2 cellular contexts compared by ENCODE assay signal in the genomic region with DNA sequence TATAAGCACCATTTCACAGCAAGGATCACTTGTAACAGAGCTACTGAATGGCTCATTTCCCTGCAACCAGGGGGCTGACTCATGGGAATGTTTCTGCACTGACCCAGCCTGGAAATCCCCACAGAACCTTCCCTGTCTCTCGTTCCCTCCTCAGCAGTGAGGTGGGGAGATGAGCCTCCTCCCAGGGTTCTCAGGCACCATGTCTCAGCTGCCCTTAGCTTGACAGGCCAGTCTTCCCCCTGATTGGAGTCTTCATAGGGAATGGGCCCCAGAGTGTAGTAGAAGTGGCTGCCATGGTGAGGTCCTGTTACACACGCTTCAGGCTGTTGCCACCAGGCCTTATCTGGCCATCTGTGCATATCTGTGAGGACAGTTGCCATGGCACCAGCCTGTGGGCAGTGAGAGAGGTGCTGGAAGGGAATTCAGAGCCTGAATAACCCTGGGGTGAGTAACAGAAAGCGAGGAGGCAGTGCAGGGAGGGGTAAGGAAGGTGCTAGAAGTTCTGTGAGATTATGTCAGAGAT.
TF ChIP-seq lines count a peak whose summit lies in the region.

No MANE protein-coding gene starts in this region.

TF ChIP-seq in HEK293, 187 proteins besides CTCF, POLR2A, EP300 and RAD21 (continued from another document and continues in another):
- TF ChIP-seq, protein P1, sequence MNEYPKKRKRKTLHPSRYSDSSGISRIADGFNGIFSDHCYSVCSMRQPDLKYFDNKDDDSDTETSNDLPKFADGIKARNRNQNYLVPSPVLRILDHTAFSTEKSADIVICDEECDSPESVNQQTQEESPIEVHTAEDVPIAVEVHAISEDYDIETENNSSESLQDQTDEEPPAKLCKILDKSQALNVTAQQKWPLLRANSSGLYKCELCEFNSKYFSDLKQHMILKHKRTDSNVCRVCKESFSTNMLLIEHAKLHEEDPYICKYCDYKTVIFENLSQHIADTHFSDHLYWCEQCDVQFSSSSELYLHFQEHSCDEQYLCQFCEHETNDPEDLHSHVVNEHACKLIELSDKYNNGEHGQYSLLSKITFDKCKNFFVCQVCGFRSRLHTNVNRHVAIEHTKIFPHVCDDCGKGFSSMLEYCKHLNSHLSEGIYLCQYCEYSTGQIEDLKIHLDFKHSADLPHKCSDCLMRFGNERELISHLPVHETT (tag by site-specific recombination; IDR thresholded peaks at IDR 0.05), result no peak
- TF ChIP-seq ZNF335 (tag by site-specific recombination; conservative IDR thresholded peaks at IDR 0.05) (peak; percentile 10; the same call in 1 of the 2 replicates), ZBTB48 (tag by site-specific recombination; IDR thresholded peaks at IDR 0.05) (peak; percentile 44; the same call in 1 of the 2 replicates), ZNF10 (tag by site-specific recombination; IDR thresholded peaks at IDR 0.05) (no peak), ZNF623 (tag by site-specific recombination; IDR thresholded peaks at IDR 0.05) (no peak), ZFP3 (tag by site-specific recombination; IDR thresholded peaks at IDR 0.05; ENCODE audit: low read depth) (no peak), SCRT2 (tag by site-specific recombination; IDR thresholded peaks at IDR 0.05) (0 out of 2 replicates have a peak, but pooled peaks have one; percentile 18), ZNF23 (tag by site-specific recombination; IDR thresholded peaks at IDR 0.05; ENCODE audit: borderline replicate concordance) (no peak), ZNF548 (tag by site-specific recombination; IDR thresholded peaks at IDR 0.05) (no peak), KLF9 (tag by site-specific recombination; IDR thresholded peaks at IDR 0.05; ENCODE audit: low read depth) (no peak), ZBTB1 (tag by site-specific recombination; IDR thresholded peaks at IDR 0.05) (no peak), MYNN (tag by site-specific recombination; IDR thresholded peaks at IDR 0.05; ENCODE audit: borderline replicate concordance) (no peak), ZSCAN30 (tag by site-specific recombination; IDR thresholded peaks at IDR 0.05) (no peak), ZNF366 (tag by site-specific recombination; conservative IDR thresholded peaks at IDR 0.05) (no peak), ZNF133 (tag by site-specific recombination; IDR thresholded peaks at IDR 0.05) (0 out of 2 replicates have a peak, but pooled peaks have one; percentile 13), GLIS2 (tag by site-specific recombination; IDR thresholded peaks at IDR 0.05) (no peak), ZFP37 (tag by site-specific recombination; IDR thresholded peaks at IDR 0.05) (no peak)
- TF ChIP-seq, protein P2, sequence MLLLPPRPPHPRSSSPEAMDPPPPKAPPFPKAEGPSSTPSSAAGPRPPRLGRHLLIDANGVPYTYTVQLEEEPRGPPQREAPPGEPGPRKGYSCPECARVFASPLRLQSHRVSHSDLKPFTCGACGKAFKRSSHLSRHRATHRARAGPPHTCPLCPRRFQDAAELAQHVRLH (tag by site-specific recombination; IDR thresholded peaks at IDR 0.05), result no peak
- TF ChIP-seq, protein P3, sequence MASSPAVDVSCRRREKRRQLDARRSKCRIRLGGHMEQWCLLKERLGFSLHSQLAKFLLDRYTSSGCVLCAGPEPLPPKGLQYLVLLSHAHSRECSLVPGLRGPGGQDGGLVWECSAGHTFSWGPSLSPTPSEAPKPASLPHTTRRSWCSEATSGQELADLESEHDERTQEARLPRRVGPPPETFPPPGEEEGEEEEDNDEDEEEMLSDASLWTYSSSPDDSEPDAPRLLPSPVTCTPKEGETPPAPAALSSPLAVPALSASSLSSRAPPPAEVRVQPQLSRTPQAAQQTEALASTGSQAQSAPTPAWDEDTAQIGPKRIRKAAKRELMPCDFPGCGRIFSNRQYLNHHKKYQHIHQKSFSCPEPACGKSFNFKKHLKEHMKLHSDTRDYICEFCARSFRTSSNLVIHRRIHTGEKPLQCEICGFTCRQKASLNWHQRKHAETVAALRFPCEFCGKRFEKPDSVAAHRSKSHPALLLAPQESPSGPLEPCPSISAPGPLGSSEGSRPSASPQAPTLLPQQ (tag by site-specific recombination; IDR thresholded peaks at IDR 0.05), result no peak
- TF ChIP-seq, protein P4, sequence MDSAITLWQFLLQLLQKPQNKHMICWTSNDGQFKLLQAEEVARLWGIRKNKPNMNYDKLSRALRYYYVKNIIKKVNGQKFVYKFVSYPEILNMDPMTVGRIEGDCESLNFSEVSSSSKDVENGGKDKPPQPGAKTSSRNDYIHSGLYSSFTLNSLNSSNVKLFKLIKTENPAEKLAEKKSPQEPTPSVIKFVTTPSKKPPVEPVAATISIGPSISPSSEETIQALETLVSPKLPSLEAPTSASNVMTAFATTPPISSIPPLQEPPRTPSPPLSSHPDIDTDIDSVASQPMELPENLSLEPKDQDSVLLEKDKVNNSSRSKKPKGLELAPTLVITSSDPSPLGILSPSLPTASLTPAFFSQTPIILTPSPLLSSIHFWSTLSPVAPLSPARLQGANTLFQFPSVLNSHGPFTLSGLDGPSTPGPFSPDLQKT (IDR thresholded peaks at IDR 0.05; ENCODE audit: borderline replicate concordance, low read depth, low read length), result no peak
- TF ChIP-seq, protein P5, sequence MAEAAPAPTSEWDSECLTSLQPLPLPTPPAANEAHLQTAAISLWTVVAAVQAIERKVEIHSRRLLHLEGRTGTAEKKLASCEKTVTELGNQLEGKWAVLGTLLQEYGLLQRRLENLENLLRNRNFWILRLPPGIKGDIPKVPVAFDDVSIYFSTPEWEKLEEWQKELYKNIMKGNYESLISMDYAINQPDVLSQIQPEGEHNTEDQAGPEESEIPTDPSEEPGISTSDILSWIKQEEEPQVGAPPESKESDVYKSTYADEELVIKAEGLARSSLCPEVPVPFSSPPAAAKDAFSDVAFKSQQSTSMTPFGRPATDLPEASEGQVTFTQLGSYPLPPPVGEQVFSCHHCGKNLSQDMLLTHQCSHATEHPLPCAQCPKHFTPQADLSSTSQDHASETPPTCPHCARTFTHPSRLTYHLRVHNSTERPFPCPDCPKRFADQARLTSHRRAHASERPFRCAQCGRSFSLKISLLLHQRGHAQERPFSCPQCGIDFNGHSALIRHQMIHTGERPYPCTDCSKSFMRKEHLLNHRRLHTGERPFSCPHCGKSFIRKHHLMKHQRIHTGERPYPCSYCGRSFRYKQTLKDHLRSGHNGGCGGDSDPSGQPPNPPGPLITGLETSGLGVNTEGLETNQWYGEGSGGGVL (tag by site-specific recombination; IDR thresholded peaks at IDR 0.05), result peak; percentile 51; the same call in 1 of the 2 replicates
- TF ChIP-seq, protein P6, sequence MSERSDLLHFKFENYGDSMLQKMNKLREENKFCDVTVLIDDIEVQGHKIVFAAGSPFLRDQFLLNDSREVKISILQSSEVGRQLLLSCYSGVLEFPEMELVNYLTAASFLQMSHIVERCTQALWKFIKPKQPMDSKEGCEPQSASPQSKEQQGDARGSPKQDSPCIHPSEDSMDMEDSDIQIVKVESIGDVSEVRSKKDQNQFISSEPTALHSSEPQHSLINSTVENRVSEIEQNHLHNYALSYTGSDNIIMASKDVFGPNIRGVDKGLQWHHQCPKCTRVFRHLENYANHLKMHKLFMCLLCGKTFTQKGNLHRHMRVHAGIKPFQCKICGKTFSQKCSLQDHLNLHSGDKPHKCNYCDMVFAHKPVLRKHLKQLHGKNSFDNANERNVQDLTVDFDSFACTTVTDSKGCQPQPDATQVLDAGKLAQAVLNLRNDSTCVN (tag by site-specific recombination; optimal IDR thresholded peaks at IDR 0.05), result no peak

TF ChIP-seq in SK-N-SH, 30 proteins besides CTCF, POLR2A, EP300 and RAD21 (continued from another document):
- TF ChIP-seq, protein P7, sequence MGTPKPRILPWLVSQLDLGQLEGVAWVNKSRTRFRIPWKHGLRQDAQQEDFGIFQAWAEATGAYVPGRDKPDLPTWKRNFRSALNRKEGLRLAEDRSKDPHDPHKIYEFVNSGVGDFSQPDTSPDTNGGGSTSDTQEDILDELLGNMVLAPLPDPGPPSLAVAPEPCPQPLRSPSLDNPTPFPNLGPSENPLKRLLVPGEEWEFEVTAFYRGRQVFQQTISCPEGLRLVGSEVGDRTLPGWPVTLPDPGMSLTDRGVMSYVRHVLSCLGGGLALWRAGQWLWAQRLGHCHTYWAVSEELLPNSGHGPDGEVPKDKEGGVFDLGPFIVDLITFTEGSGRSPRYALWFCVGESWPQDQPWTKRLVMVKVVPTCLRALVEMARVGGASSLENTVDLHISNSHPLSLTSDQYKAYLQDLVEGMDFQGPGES (IDR thresholded peaks at IDR 0.05; ENCODE audit: low read depth, low read length), result no peak
- TF ChIP-seq, protein P8, sequence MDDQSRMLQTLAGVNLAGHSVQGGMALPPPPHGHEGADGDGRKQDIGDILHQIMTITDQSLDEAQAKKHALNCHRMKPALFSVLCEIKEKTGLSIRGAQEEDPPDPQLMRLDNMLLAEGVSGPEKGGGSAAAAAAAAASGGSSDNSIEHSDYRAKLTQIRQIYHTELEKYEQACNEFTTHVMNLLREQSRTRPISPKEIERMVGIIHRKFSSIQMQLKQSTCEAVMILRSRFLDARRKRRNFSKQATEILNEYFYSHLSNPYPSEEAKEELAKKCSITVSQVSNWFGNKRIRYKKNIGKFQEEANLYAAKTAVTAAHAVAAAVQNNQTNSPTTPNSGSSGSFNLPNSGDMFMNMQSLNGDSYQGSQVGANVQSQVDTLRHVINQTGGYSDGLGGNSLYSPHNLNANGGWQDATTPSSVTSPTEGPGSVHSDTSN (IDR thresholded peaks at IDR 0.05), result peak; percentile 60; the same call in 1 of the 2 replicates
- TF ChIP-seq TCF12 (IDR thresholded peaks at IDR 0.05), result peak; percentile 82
- TF ChIP-seq MXI1 (IDR thresholded peaks at IDR 0.05; ENCODE audit: low read depth, low read length), result no peak
- TF ChIP-seq POLR2AphosphoS5 (IDR thresholded peaks at IDR 0.05; ENCODE audit: low read depth, low read length), result peak; percentile 48; the same call in 1 of the 2 replicates
- TF ChIP-seq, protein P9, sequence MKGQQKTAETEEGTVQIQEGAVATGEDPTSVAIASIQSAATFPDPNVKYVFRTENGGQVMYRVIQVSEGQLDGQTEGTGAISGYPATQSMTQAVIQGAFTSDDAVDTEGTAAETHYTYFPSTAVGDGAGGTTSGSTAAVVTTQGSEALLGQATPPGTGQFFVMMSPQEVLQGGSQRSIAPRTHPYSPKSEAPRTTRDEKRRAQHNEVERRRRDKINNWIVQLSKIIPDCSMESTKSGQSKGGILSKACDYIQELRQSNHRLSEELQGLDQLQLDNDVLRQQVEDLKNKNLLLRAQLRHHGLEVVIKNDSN (IDR thresholded peaks at IDR 0.05; ENCODE audit: borderline replicate concordance, low read depth), result no peak
- no peak; the same call in 1 of the 2 replicates for TF ChIP-seq SIN3A (IDR thresholded peaks at IDR 0.05; ENCODE audit: borderline replicate concordance, low read depth, low read length)
- TF ChIP-seq FOXM1 (IDR thresholded peaks at IDR 0.05; ENCODE audit: low read depth), result peak; percentile 81; the same call in 1 of the 2 replicates
- peak; percentile 87 for TF ChIP-seq GATA2 (CRISPR knock-in tag; IDR thresholded peaks at IDR 0.05)
- no peak; the same call in 1 of the 2 replicates for TF ChIP-seq SMC3 (IDR thresholded peaks at IDR 0.05; ENCODE audit: low read depth, low read length)
- TF ChIP-seq TAF1 (IDR thresholded peaks at IDR 0.05; ENCODE audit: borderline replicate concordance, low read depth, low read length), result 0 out of 2 replicates have a peak, but pooled peaks have one; percentile 8
- TF ChIP-seq, protein P10, sequence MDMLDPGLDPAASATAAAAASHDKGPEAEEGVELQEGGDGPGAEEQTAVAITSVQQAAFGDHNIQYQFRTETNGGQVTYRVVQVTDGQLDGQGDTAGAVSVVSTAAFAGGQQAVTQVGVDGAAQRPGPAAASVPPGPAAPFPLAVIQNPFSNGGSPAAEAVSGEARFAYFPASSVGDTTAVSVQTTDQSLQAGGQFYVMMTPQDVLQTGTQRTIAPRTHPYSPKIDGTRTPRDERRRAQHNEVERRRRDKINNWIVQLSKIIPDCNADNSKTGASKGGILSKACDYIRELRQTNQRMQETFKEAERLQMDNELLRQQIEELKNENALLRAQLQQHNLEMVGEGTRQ (IDR thresholded peaks at IDR 0.05; ENCODE audit: borderline replicate concordance, low read depth, low read length), result no peak
- TF ChIP-seq FOSL2 (IDR thresholded peaks at IDR 0.05; ENCODE audit: borderline replicate concordance, low read depth), result peak; percentile 93
- TF ChIP-seq EZH2phosphoT487 (IDR thresholded peaks at IDR 0.05; ENCODE audit: borderline replicate concordance, low read depth), result no peak
- TF ChIP-seq RFX5 (IDR thresholded peaks at IDR 0.05; ENCODE audit: low read length), result no peak
- TF ChIP-seq FOXJ3 (CRISPR knock-in tag; IDR thresholded peaks at IDR 0.05), result 0 out of 2 replicates have a peak, but pooled peaks have one; percentile 19
- no peak for TF ChIP-seq YY1 (IDR thresholded peaks at IDR 0.05; ENCODE audit: low read depth)
- no peak for TF ChIP-seq GABPA (IDR thresholded peaks at IDR 0.05; ENCODE audit: low read depth)
- TF ChIP-seq, protein P11, sequence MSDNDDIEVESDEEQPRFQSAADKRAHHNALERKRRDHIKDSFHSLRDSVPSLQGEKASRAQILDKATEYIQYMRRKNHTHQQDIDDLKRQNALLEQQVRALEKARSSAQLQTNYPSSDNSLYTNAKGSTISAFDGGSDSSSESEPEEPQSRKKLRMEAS (IDR thresholded peaks at IDR 0.05; ENCODE audit: low read depth), result peak; percentile 81
- no peak for TF ChIP-seq RCOR1 (IDR thresholded peaks at IDR 0.05; ENCODE audit: low read length)
- peak; percentile 80; the same call in 1 of the 2 replicates for TF ChIP-seq RXRA (IDR thresholded peaks at IDR 0.05; ENCODE audit: borderline replicate concordance, low read depth)
- peak; percentile 87 for TF ChIP-seq TEAD4 (IDR thresholded peaks at IDR 0.05; ENCODE audit: borderline replicate concordance, insufficient read depth)
- no peak for TF ChIP-seq MEF2A (IDR thresholded peaks at IDR 0.05; ENCODE audit: borderline replicate concordance, low read depth)
- TF ChIP-seq, protein P12, sequence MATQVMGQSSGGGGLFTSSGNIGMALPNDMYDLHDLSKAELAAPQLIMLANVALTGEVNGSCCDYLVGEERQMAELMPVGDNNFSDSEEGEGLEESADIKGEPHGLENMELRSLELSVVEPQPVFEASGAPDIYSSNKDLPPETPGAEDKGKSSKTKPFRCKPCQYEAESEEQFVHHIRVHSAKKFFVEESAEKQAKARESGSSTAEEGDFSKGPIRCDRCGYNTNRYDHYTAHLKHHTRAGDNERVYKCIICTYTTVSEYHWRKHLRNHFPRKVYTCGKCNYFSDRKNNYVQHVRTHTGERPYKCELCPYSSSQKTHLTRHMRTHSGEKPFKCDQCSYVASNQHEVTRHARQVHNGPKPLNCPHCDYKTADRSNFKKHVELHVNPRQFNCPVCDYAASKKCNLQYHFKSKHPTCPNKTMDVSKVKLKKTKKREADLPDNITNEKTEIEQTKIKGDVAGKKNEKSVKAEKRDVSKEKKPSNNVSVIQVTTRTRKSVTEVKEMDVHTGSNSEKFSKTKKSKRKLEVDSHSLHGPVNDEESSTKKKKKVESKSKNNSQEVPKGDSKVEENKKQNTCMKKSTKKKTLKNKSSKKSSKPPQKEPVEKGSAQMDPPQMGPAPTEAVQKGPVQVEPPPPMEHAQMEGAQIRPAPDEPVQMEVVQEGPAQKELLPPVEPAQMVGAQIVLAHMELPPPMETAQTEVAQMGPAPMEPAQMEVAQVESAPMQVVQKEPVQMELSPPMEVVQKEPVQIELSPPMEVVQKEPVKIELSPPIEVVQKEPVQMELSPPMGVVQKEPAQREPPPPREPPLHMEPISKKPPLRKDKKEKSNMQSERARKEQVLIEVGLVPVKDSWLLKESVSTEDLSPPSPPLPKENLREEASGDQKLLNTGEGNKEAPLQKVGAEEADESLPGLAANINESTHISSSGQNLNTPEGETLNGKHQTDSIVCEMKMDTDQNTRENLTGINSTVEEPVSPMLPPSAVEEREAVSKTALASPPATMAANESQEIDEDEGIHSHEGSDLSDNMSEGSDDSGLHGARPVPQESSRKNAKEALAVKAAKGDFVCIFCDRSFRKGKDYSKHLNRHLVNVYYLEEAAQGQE (IDR thresholded peaks at IDR 0.05; ENCODE audit: low read depth, low read length), result peak; percentile 28; the same call in 1 of the 2 replicates
